In genomic region chr20:2207770-2208097, GRCh38 we compare ENCODE assay signal across 8 cellular contexts.
DNase-seq lines count a peak whose midpoint lies in the region; ATAC-seq, FAIRE-seq and TF ChIP-seq lines count a peak whose summit lies in the region.

No MANE protein-coding gene starts in this region.

- H3K27me3 ChIP-seq in MM.1S (replicated peaks; ENCODE audit: insufficient read depth, low read length) = no peaks in the 10 kb centered on the region
- H3K27me3 ChIP-seq in endothelial cell of umbilical vein (ENCODE audit: control insufficient read depth in 2 of 2, insufficient read depth in 2 of 2, low read length in 2 of 2) = peaks cover 4 to 5% of the 10 kb centered on the region in 2 experiments
- H3K27me3 ChIP-seq in trophoblast cell (ENCODE audit: insufficient read depth, low read length) = peaks cover 3% of the 10 kb centered on the region

- no peak overlapping the region for H2BK5ac ChIP-seq in trophoblast cell (ENCODE audit: low read depth, low read length, poor library complexity)

- H4K20me1 ChIP-seq in MM.1S (ENCODE audit: insufficient read depth, low read length) (no peaks in the 10 kb centered on the region), endothelial cell of umbilical vein (replicated peaks; ENCODE audit: control insufficient read depth, extremely low read depth, insufficient read depth, low read length) (no peaks in the 10 kb centered on the region)

- H3K4me1 ChIP-seq in MM.1S (ENCODE audit: low read length) (peaks cover 21% of the 10 kb centered on the region), endothelial cell of umbilical vein (ENCODE audit: control insufficient read depth, extremely low read depth, insufficient read depth, low read length) (peaks cover 5% of the 10 kb centered on the region), trophoblast cell (ENCODE audit: control insufficient read depth in 1 of 2, insufficient read depth in 2 of 2, low read length in 2 of 2) (peaks cover 8 to 10% of the 10 kb centered on the region in 2 experiments)

- H4K8ac ChIP-seq in trophoblast cell (ENCODE audit: low read depth, low read length) = peak overlapping the region; percentile 66

- dilution Hi-C loops in endothelial cell of umbilical vein (cut with MboI; ENCODE audit: extremely low pct_ligation_motif_present, low sequenced_read_pairs) = no loop called here

- no peak overlapping the region for H4K91ac ChIP-seq in trophoblast cell (ENCODE audit: low read depth, low read length)

- no TSS peak for BruUV-seq in endothelial cell of umbilical vein (replicated peaks; lab: Mats Ljungman, UMichigan)

- no peaks in the 10 kb centered on the region for H3K79me2 ChIP-seq in MM.1S (ENCODE audit: low read length)
- no peaks in the 10 kb centered on the region for H3K79me2 ChIP-seq in endothelial cell of umbilical vein (ENCODE audit: control insufficient read depth, insufficient read depth, low read length)
- H3K79me2 ChIP-seq in trophoblast cell (ENCODE audit: control insufficient read depth, insufficient read depth, low read length, poor library complexity) = peaks cover 3% of the 10 kb centered on the region

- CTCF ChIA-PET in endothelial cell of umbilical vein (lab: Charles Lee) = interaction anchor here (0.6 to 3.0 kb wide), 53 partner anchors 10 to 466 kb away, joined by 3 to 55 read pairs (median 4); partner anchors contain the start of genes NOP56 and SNRPB

- intact Hi-C loops in endothelial cell of umbilical vein (cut with micrococcal nuclease) = loop anchor here (1.0 to 2.0 kb wide), 5 partner anchors 82 to 439 kb away; no protein-coding TSS in a partner anchor

- no peaks in the 10 kb centered on the region for H3K9me1 ChIP-seq in endothelial cell of umbilical vein (replicated peaks; ENCODE audit: control insufficient read depth, extremely low read depth, insufficient read depth, low read length)

- FAIRE-seq in endothelial cell of umbilical vein (lab: Jason Lieb, UNC) (no peak), urothelium cell line (lab: Jason Lieb, UNC) (no peak)

- H2AK5ac ChIP-seq in trophoblast cell (ENCODE audit: low read length) = no peak overlapping the region

- WGBS in trophoblast cell (ENCODE audit: extremely low coverage, insufficient coverage, insufficient read length) = no CpG with 5 or more reads among the region's 17 CpGs

- no peak overlapping the region for H3K23ac ChIP-seq in trophoblast cell (ENCODE audit: low read length)

- DNase-seq in MM.1S = no peak
- DNase-seq in endothelial cell of umbilical vein (ENCODE audit: low read depth, low spot score) = no peak
- no peak for DNase-seq in trophoblast cell
- DNase-seq in urothelium cell line (ENCODE audit: low spot score) = no peak
- DNase-seq in NCI-H1092 (lab: John Stamatoyannopoulos, UW) = no peak
- no peak for DNase-seq in COLO829 (ENCODE audit: low spot score)

- peak overlapping the region; percentile 60; the same call in 1 of the 2 replicates for H3K27ac ChIP-seq in MM.1S (ENCODE audit: low read length)
- no peak overlapping the region for H3K27ac ChIP-seq in endothelial cell of umbilical vein (ENCODE audit: insufficient read depth, low read depth, low read length)
- H3K27ac ChIP-seq in trophoblast cell (ENCODE audit: low read depth, low read length) = no peak overlapping the region

- H2AFZ ChIP-seq in MM.1S (ENCODE audit: low read length) (peak overlapping the region; percentile 98), endothelial cell of umbilical vein (ENCODE audit: low read depth, low read length) (peak overlapping the region; percentile 63), trophoblast cell (ENCODE audit: insufficient read depth, low read length, poor library complexity) (peak overlapping the region; percentile 85)

- H3K79me1 ChIP-seq in trophoblast cell (ENCODE audit: low read length) = peaks cover 5% of the 10 kb centered on the region

- peaks cover 10% of the 10 kb centered on the region for H3F3A ChIP-seq in MM.1S (ENCODE audit: insufficient read depth, low read length)

- no peak overlapping the region for H2BK120ac ChIP-seq in trophoblast cell (ENCODE audit: insufficient read depth, low read length, poor library complexity)

- H3K4me3 ChIP-seq in GM08714 (ENCODE audit: low read length) (peak overlapping the region; percentile 46; the same call in 1 of the 2 replicates), MM.1S (ENCODE audit: low read length) (peak overlapping the region; percentile 78), endothelial cell of umbilical vein (replicated peaks in 1 of 3; ENCODE audit: insufficient read depth in 1 of 3, low read depth in 1 of 3, low read length in 3 of 3) (peak overlapping the region in 1 of 3 experiments; percentile 37), trophoblast cell (ENCODE audit: low read depth, low read length) (peak overlapping the region; percentile 68)

- H3K9ac ChIP-seq in MM.1S (ENCODE audit: low read length) (peak overlapping the region; percentile 64), endothelial cell of umbilical vein (replicated peaks; ENCODE audit: extremely low read depth, insufficient read depth, low read length) (no peak overlapping the region), trophoblast cell (ENCODE audit: low read length) (no peak overlapping the region)

- H3K4me2 ChIP-seq in MM.1S (ENCODE audit: low read depth, low read length) (peak overlapping the region; percentile 94), endothelial cell of umbilical vein (ENCODE audit: insufficient read depth, low read length) (peak overlapping the region; percentile 31), trophoblast cell (ENCODE audit: low read length) (peak overlapping the region; percentile 83)

- H3K36me3 ChIP-seq in MM.1S (replicated peaks; ENCODE audit: insufficient read depth, low read length) (no peaks in the 10 kb centered on the region), endothelial cell of umbilical vein (ENCODE audit: control insufficient read depth in 2 of 2, extremely low read depth in 1 of 2, insufficient read depth in 2 of 2, low read length in 2 of 2) (no peaks in the 10 kb centered on the region), trophoblast cell (ENCODE audit: control insufficient read depth in 1 of 2, insufficient read depth in 2 of 2, low read length in 2 of 2) (no peaks in the 10 kb centered on the region)

- no peak overlapping the region for H3K4ac ChIP-seq in trophoblast cell (ENCODE audit: low read depth, low read length)

- no peak overlapping the region for H2BK12ac ChIP-seq in trophoblast cell (ENCODE audit: low read length)

- H3K9me3 ChIP-seq in MM.1S (replicated peaks; ENCODE audit: insufficient read depth, low read length) = no peaks in the 10 kb centered on the region
- H3K9me3 ChIP-seq in endothelial cell of umbilical vein (replicated peaks; ENCODE audit: control insufficient read depth, insufficient read depth, low read length) = no peaks in the 10 kb centered on the region
- H3K9me3 ChIP-seq in trophoblast cell (ENCODE audit: insufficient read depth, low read depth, low read length) = no peaks in the 10 kb centered on the region

- no peak overlapping the region for H4K12ac ChIP-seq in trophoblast cell (ENCODE audit: low read depth, low read length)

- H3K14ac ChIP-seq in trophoblast cell (ENCODE audit: low read length) = peak overlapping the region; percentile 60

- H3K9me2 ChIP-seq in MM.1S (replicated peaks; ENCODE audit: insufficient read depth, low read length) = no peaks in the 10 kb centered on the region

- ATAC-seq in HG02970 (IDR thresholded peaks at IDR 0.05; ENCODE audit: low FRiP score, unreplicated experiment) = no peak

- TF ChIP-seq POLR2A in endothelial cell of umbilical vein (IDR thresholded peaks at IDR 0.05; ENCODE audit: low read depth, low read length) = no peak

- TF ChIP-seq CTCF in MM.1S (IDR thresholded peaks at IDR 0.05; ENCODE audit: low read length) (no peak), endothelial cell of umbilical vein (IDR thresholded peaks at IDR 0.05; ENCODE audit: extremely low read depth in 1 of 2, insufficient read depth in 1 of 2, low read depth in 1 of 2, low read length in 2 of 2) (no peak)

- POLR2A ChIA-PET in endothelial cell of umbilical vein (lab: Charles Lee) = no interaction called here

- H3K18ac ChIP-seq in trophoblast cell (ENCODE audit: low read length) = no peak overlapping the region

TF ChIP-seq in endothelial cell of umbilical vein, 7 proteins besides CTCF, POLR2A, EP300 and RAD21:
- TF ChIP-seq EZH2 (IDR thresholded peaks at IDR 0.05; ENCODE audit: borderline replicate concordance, low read depth, low read length, severe bottlenecking) (no peak), FOS (IDR thresholded peaks at IDR 0.05; ENCODE audit: borderline replicate concordance, insufficient read depth, low read length) (no peak), GATA2 (IDR thresholded peaks at IDR 0.05; ENCODE audit: insufficient read depth, insufficient read length, low read depth, low read length) (no peak), MAX (IDR thresholded peaks at IDR 0.05; ENCODE audit: insufficient read depth, insufficient read length) (no peak), POLR2AphosphoS5 (IDR thresholded peaks at IDR 0.05; ENCODE audit: insufficient read depth, low read depth, low read length) (no peak), JUN (IDR thresholded peaks at IDR 0.05; ENCODE audit: borderline replicate concordance, insufficient read depth, insufficient read length, low read depth) (no peak), MYC (IDR thresholded peaks at IDR 0.05; ENCODE audit: low read depth, low read length) (no peak)

Comparison
In these comparisons a context has a peak if more than half of its experiments do, and no peak if none do; other contexts are left out.
1. H3K4me2 ChIP-seq: peak in every context shown above with its lines; median percentile 94 in MM.1S; 83 in trophoblast cell; 31 in endothelial cell of umbilical vein.